8 cellular contexts compared by ENCODE assay signal in genomic region chr5:50325237-50325832, GRCh38.
DNase-seq lines count a peak whose midpoint lies in the region; ATAC-seq, FAIRE-seq and TF ChIP-seq lines count a peak whose summit lies in the region.

No MANE protein-coding gene starts in this region.

- H3K27me3 Mint-ChIP-seq in astrocyte (ENCODE audit: low read depth, unreplicated experiment), result no peaks in the 10 kb centered on the region

- DNase-seq in DMS114 treated with DMSO at 0.1 percent for 48 hours (lab: John Stamatoyannopoulos, UW; ENCODE audit: unreplicated experiment) (peak; percentile 3), KBM-7 (peak; percentile 46), astrocyte (ENCODE audit: low read depth) (peak; percentile 0), left lobe of liver (ENCODE audit: low spot score) (no peak), GM12891 (ENCODE audit: insufficient read length, low spot score) (no peak)
- DNase-seq in activated naive CD4-positive, alpha-beta T cell treated with anti-CD3 and anti-CD28 coated beads, Interleukin-2, amount 50 U/mL, for 16 hours, result no peak

- no peaks in the 10 kb centered on the region for H3K4me1 ChIP-seq in astrocyte (ENCODE audit: insufficient read depth, low read length)

- peak; percentile 58 for TF ChIP-seq CTCF in astrocyte (IDR thresholded peaks at IDR 0.05; ENCODE audit: insufficient read depth, low read depth, low read length)

- no peak overlapping the region for H3K9ac ChIP-seq in astrocyte (ENCODE audit: low read length)

- no peaks in the 10 kb centered on the region for H3K27me3 ChIP-seq in astrocyte (ENCODE audit: insufficient read depth, low read length)

- H3K36me3 ChIP-seq in astrocyte (ENCODE audit: insufficient read depth, low read length), result no peaks in the 10 kb centered on the region

- no peak overlapping the region for H3K4me3 Mint-ChIP-seq in astrocyte (ENCODE audit: unreplicated experiment)

- H3K4me1 Mint-ChIP-seq in astrocyte (ENCODE audit: low read depth, unreplicated experiment), result no peaks in the 10 kb centered on the region

- no peak overlapping the region for H3K4me3 ChIP-seq in astrocyte (ENCODE audit: insufficient read depth, low read depth, low read length)

- peaks cover 14% of the 10 kb centered on the region for H3K9me3 Mint-ChIP-seq in astrocyte (ENCODE audit: unreplicated experiment)

- ATAC-seq in left lobe of liver (peak; percentile 39), HG03280 (IDR thresholded peaks at IDR 0.05; ENCODE audit: unreplicated experiment) (no peak), GM21737 (IDR thresholded peaks at IDR 0.05; ENCODE audit: unreplicated experiment) (no peak)

- peaks cover 4% of the 10 kb centered on the region for H3K9me3 ChIP-seq in astrocyte (ENCODE audit: insufficient read depth, low read depth, low read length)

- H3K36me3 Mint-ChIP-seq in astrocyte (ENCODE audit: low read depth, unreplicated experiment), result no peaks in the 10 kb centered on the region

- FAIRE-seq in astrocyte (lab: Jason Lieb, UNC) (peak; percentile 39), GM12891 (lab: Jason Lieb, UNC) (no peak)

- H3K79me2 ChIP-seq in astrocyte (ENCODE audit: insufficient read depth, low read length), result no peaks in the 10 kb centered on the region

- in situ Hi-C loops in KBM-7 (cut with MboI; ENCODE audit: low pct_unique_long_range_greater_than_20kb, low sequenced_read_pairs), result no loop called here

- H4K20me1 ChIP-seq in astrocyte (ENCODE audit: insufficient read depth, low read length), result no peaks in the 10 kb centered on the region

- TF ChIP-seq POLR2A in GM12891 (IDR thresholded peaks at IDR 0.05; ENCODE audit: low read depth, low read length), result no peak

- H2AFZ ChIP-seq in astrocyte (ENCODE audit: low read depth, low read length), result no peak overlapping the region

- no peak overlapping the region for H3K4me2 ChIP-seq in astrocyte (ENCODE audit: low read length)

- H3K27ac Mint-ChIP-seq in astrocyte (ENCODE audit: unreplicated experiment), result no peak overlapping the region

- H3K27ac ChIP-seq in astrocyte (ENCODE audit: low read depth, low read length), result no peak overlapping the region

TF ChIP-seq in GM12891, 5 proteins besides CTCF, POLR2A, EP300 and RAD21:
- TF ChIP-seq SPI1 (IDR thresholded peaks at IDR 0.05; ENCODE audit: low read depth, low read length), result no peak
- TF ChIP-seq POU2F2 (IDR thresholded peaks at IDR 0.05; ENCODE audit: low read depth, low read length), result no peak
- no peak for TF ChIP-seq POLR2AphosphoS5 (IDR thresholded peaks at IDR 0.05; ENCODE audit: low read depth, low read length)
- no peak for TF ChIP-seq PAX5 (IDR thresholded peaks at IDR 0.05; ENCODE audit: insufficient read depth, low read length, severe bottlenecking)
- TF ChIP-seq TAF1 (IDR thresholded peaks at IDR 0.05; ENCODE audit: low read depth, low read length), result no peak

Comparison
In these comparisons a context has a peak if more than half of its experiments do, and no peak if none do; other contexts are left out.
1. DNase-seq: peak in DMS114 treated with DMSO at 0.1 percent for 48 hours (single experiment), KBM-7 (single experiment) and astrocyte (single experiment); none in left lobe of liver (single experiment), activated naive CD4-positive, alpha-beta T cell treated with anti-CD3 and anti-CD28 coated beads, Interleukin-2, amount 50 U/mL, for 16 hours (single experiment) and GM12891 (single experiment).